8 cellular contexts compared by ENCODE assay signal in genomic region chr15:59976480-59976879, GRCh38. TPM values are rescaled to one million over a fixed set of nuclear protein-coding genes. Genes with fewer than 3 reads are reported as not detected.
A peak's percentile ranks its signal among the peaks of the same experiment; 100 is the strongest.
DNase-seq lines count a peak whose midpoint lies in the region; ATAC-seq and TF ChIP-seq lines count a peak whose summit lies in the region.

No MANE protein-coding gene starts in this region.

- H2AFZ ChIP-seq in DND-41 (ENCODE audit: low read depth, low read length) (no peak overlapping the region; the same call in 1 of the 2 replicates), Loucy (ENCODE audit: low read length) (no peak overlapping the region), GM23248 (no peak overlapping the region)

- in situ Hi-C loops in GM23248 (cut with MboI): no loop called here

- WGBS in GM23248 (ENCODE audit: low coverage in 1 of 2, low lambda C conversion rate in 2 of 2, missing lambda C conversion rate in 2 of 2), 2 experiments: 43 to 45% methylated on average over 5 of the region's 5 CpGs

- H3K4me3 ChIP-seq in DND-41 (ENCODE audit: low read depth in 1 of 2, low read length in 2 of 2) (no peak overlapping the region), Loucy (ENCODE audit: low read length, poor library complexity, severe bottlenecking) (peak overlapping the region; percentile 52), left lung (no peak overlapping the region), GM23248 (no peak overlapping the region)

- H3K9me2 ChIP-seq in Loucy (replicated peaks; ENCODE audit: low read depth, low read length) (no peaks in the 10 kb centered on the region), GM23248 (ENCODE audit: insufficient read depth) (no peaks in the 10 kb centered on the region)

- H3K9ac ChIP-seq in DND-41 (ENCODE audit: low read depth, low read length) (peak overlapping the region; percentile 44), Loucy (ENCODE audit: low read depth, low read length, poor library complexity, severe bottlenecking) (peak overlapping the region; percentile 81), GM23248 (no peak overlapping the region)

- POLR2A ChIA-PET in activated CD4-positive, alpha-beta memory T cell treated with anti-CD3 and anti-CD28 coated beads for 36 hours (lab: Charles Lee): no interaction called here

- H4K20me1 ChIP-seq in DND-41 (ENCODE audit: insufficient read depth, low read length) (no peaks in the 10 kb centered on the region), Loucy (ENCODE audit: insufficient read depth, low read length, poor library complexity, severe bottlenecking) (no peaks in the 10 kb centered on the region), GM23248 (ENCODE audit: insufficient read depth) (no peaks in the 10 kb centered on the region)

- H3K27me3 ChIP-seq in DND-41 (ENCODE audit: insufficient read depth, low read length, poor library complexity) (no peaks in the 10 kb centered on the region), Loucy (ENCODE audit: insufficient read depth, low read length, poor library complexity, severe bottlenecking) (no peaks in the 10 kb centered on the region), left lung (peaks cover 0 to 17% of the 10 kb centered on the region in 2 donors), GM23248 (replicated peaks; ENCODE audit: insufficient read depth) (peaks cover 15% of the 10 kb centered on the region; the same call in 1 of the 2 replicates)

- H3K4me1 ChIP-seq in DND-41 (ENCODE audit: insufficient read depth, low read length) (peaks cover 42% of the 10 kb centered on the region), Loucy (ENCODE audit: insufficient read depth, low read length, poor library complexity, severe bottlenecking) (peaks cover 62% of the 10 kb centered on the region), left lung (peaks cover 0 to 5% of the 10 kb centered on the region in 2 donors), GM23248 (ENCODE audit: insufficient read depth) (no peaks in the 10 kb centered on the region)

- peak overlapping the region; percentile 91 for H3K27ac ChIP-seq in DND-41 (ENCODE audit: low read length)
- no peak overlapping the region for H3K27ac ChIP-seq in left lung
- no peak overlapping the region for H3K27ac ChIP-seq in GM23248

- H3K36me3 Mint-ChIP-seq in activated CD4-positive, alpha-beta memory T cell treated with anti-CD3 and anti-CD28 coated beads for 36 hours: no peaks in the 10 kb centered on the region

- peak overlapping the region; percentile 59 for H3K27ac Mint-ChIP-seq in activated CD4-positive, alpha-beta memory T cell treated with anti-CD3 and anti-CD28 coated beads for 36 hours

- peaks cover 13% of the 10 kb centered on the region for H3F3A ChIP-seq in Loucy (ENCODE audit: low read depth)
- no peaks in the 10 kb centered on the region for H3F3A ChIP-seq in GM23248 (ENCODE audit: insufficient read depth)

- CTCF ChIA-PET in activated CD4-positive, alpha-beta memory T cell treated with anti-CD3 and anti-CD28 coated beads for 36 hours (lab: Charles Lee): no interaction called here

- H3K4me3 Mint-ChIP-seq in activated CD4-positive, alpha-beta memory T cell treated with anti-CD3 and anti-CD28 coated beads for 36 hours: peak overlapping the region; percentile 37

- peaks cover 4% of the 10 kb centered on the region for H3K9me3 Mint-ChIP-seq in activated CD4-positive, alpha-beta memory T cell treated with anti-CD3 and anti-CD28 coated beads for 36 hours

- H3K4me1 Mint-ChIP-seq in activated CD4-positive, alpha-beta memory T cell treated with anti-CD3 and anti-CD28 coated beads for 36 hours (ENCODE audit: low read depth): peaks cover 16% of the 10 kb centered on the region

- H3K4me2 ChIP-seq in DND-41 (ENCODE audit: insufficient read depth, low read length): peak overlapping the region; percentile 52; the same call in 1 of the 2 replicates
- H3K4me2 ChIP-seq in Loucy (ENCODE audit: low read depth, low read length, poor library complexity, severe bottlenecking): peak overlapping the region; percentile 67
- H3K4me2 ChIP-seq in GM23248 (ENCODE audit: unreplicated experiment): no peak overlapping the region

- H3K36me3 ChIP-seq in DND-41 (ENCODE audit: insufficient read depth, low read length) (no peaks in the 10 kb centered on the region), Loucy (ENCODE audit: insufficient read depth, low read length) (no peaks in the 10 kb centered on the region; the same call in 1 of the 2 replicates), left lung (no peaks in the 10 kb centered on the region), GM23248 (ENCODE audit: low read depth) (no peaks in the 10 kb centered on the region)

- peak; percentile 91 for DNase-seq in DND-41
- peak; percentile 70 for DNase-seq in activated CD4-positive, alpha-beta memory T cell treated with anti-CD3 and anti-CD28 coated beads for 36 hours
- no peak for DNase-seq in left lung
- no peak for DNase-seq in inferior parietal cortex (ENCODE audit: extremely low spot score)
- no peak for DNase-seq in GM23248
- DNase-seq in NCI-H526 (lab: John Stamatoyannopoulos, UW): no peak

- peaks cover 3% of the 10 kb centered on the region for H3K27me3 Mint-ChIP-seq in activated CD4-positive, alpha-beta memory T cell treated with anti-CD3 and anti-CD28 coated beads for 36 hours

- no peak for TF ChIP-seq CTCF in DND-41 (IDR thresholded peaks at IDR 0.05; ENCODE audit: borderline replicate concordance, extremely low read depth, low read length, poor library complexity, severe bottlenecking)
- no peak for TF ChIP-seq CTCF in Loucy (conservative IDR thresholded peaks at IDR 0.05; ENCODE audit: low read length)
- TF ChIP-seq CTCF in left lung (IDR thresholded peaks at IDR 0.05): no peak

- ATAC-seq in DND-41 (ENCODE audit: insufficient read depth, low read depth) (peak; percentile 97), left lung (peak; percentile 30), GM21737 (IDR thresholded peaks at IDR 0.05; ENCODE audit: unreplicated experiment) (no peak)

- no peaks in the 10 kb centered on the region for H3K79me2 ChIP-seq in DND-41 (ENCODE audit: insufficient read depth, low read length)
- H3K79me2 ChIP-seq in Loucy (ENCODE audit: insufficient read depth, low read length): no peaks in the 10 kb centered on the region
- no peaks in the 10 kb centered on the region for H3K79me2 ChIP-seq in GM23248 (ENCODE audit: insufficient read depth)

- intact Hi-C loops in activated CD4-positive, alpha-beta memory T cell treated with anti-CD3 and anti-CD28 coated beads for 36 hours (cut with micrococcal nuclease): loop anchor here (5.0 kb wide), 1 partner anchor 59 kb away; no protein-coding TSS in a partner anchor
- intact Hi-C loops in left lung (cut with DNase I): no loop called here

- H3K9me3 ChIP-seq in DND-41 (ENCODE audit: insufficient read depth, low read length, severe bottlenecking): no peaks in the 10 kb centered on the region
- peaks cover 13% of the 10 kb centered on the region for H3K9me3 ChIP-seq in Loucy (ENCODE audit: insufficient read depth, low read depth, low read length)
- H3K9me3 ChIP-seq in left lung: no peaks in the 10 kb centered on the region
- no peaks in the 10 kb centered on the region for H3K9me3 ChIP-seq in GM23248 (ENCODE audit: low read depth)

RNA-seq across cellular contexts. Expression of gene FOXB1, which starts 27.6 kb away (rescaled TPM):
- total RNA-seq in activated CD4-positive, alpha-beta memory T cell treated with anti-CD3 and anti-CD28 coated beads for 36 hours: 1 to 10 TPM; 1.5 to 2.0 TPM
- total RNA-seq in left lung: not detected
- total RNA-seq in GM23248 (2014; rRNA removed; shearing (Covaris generic)): not detected in 2 replicates
- polyA plus RNA-seq in GM23248 (2016; fragmentation: Nextera tagmentation; extraction: Ambion mirVana): not detected in 2 replicates

Comparison
In these comparisons a context has a peak if more than half of its experiments do, and no peak if none do; other contexts are left out.
1. DNase-seq: peak in DND-41 (single experiment) and activated CD4-positive, alpha-beta memory T cell treated with anti-CD3 and anti-CD28 coated beads for 36 hours (single experiment); none in left lung (0 of 2), inferior parietal cortex (single experiment), GM23248 (single experiment) and NCI-H526 (0 of 2).